ENCODE assay signal across 8 cellular contexts in genomic region chr22:50202130-50202671, GRCh38. TPM values are rescaled to one million over a fixed set of nuclear protein-coding genes. Genes with fewer than 3 reads are reported as not detected.
DNase-seq lines count a peak whose midpoint lies in the region; ATAC-seq, FAIRE-seq and TF ChIP-seq lines count a peak whose summit lies in the region.

No MANE protein-coding gene starts in this region.

- ATAC-seq in activated B cell treated with CpG ODN at 0.5 μM for 24 hours (ENCODE audit: low read depth), result no peak

- WGBS in small intestine, 3 donors, result 15 to 48% (median 44%) methylated on average over 13 of the region's 13 CpGs

- H3K4me3 Mint-ChIP-seq in activated B cell treated with CpG ODN at 0.5 μM for 24 hours, result peak overlapping the region; percentile 85

- H3K4me3 ChIP-seq in HEK293 (ENCODE audit: low read depth, low read length) (peak overlapping the region; percentile 68), iPS-15b (ENCODE audit: low read depth, low read length) (peak overlapping the region; percentile 62), small intestine (ENCODE audit: low read depth in 1 of 2, low read length in 2 of 2) (peak overlapping the region; percentile 70 to 93)

- CTCF ChIA-PET in HEK293 (lab: Yijun Ruan, JAX), result interaction anchor here (0.7 kb wide), 1 partner anchor 76 kb away, joined by 4 read pairs; no protein-coding TSS in a partner anchor
- CTCF ChIA-PET in activated B cell treated with CpG ODN at 0.5 μM for 24 hours (lab: Charles Lee), result interaction anchor here (1.0 kb wide), 1 partner anchor 12 kb away, joined by 3 read pairs; no protein-coding TSS in a partner anchor

- no peak for FAIRE-seq in small intestine (lab: Jason Lieb, UNC)
- no peak for FAIRE-seq in HTR-8/SVneo (lab: Jason Lieb, UNC)

- H3K36me3 ChIP-seq in HEK293 (ENCODE audit: control insufficient read depth in 2 of 2, insufficient read depth in 1 of 2, low read length in 2 of 2), result peaks cover 20 to 65% of the 10 kb centered on the region in 2 experiments
- peaks cover 11% of the 10 kb centered on the region for H3K36me3 ChIP-seq in iPS-15b (ENCODE audit: control insufficient read depth, insufficient read depth, low read length)
- peaks cover 4 to 5% of the 10 kb centered on the region in 2 donors for H3K36me3 ChIP-seq in small intestine (ENCODE audit: control insufficient read depth in 2 of 2, insufficient read depth in 2 of 2, low read length in 2 of 2)

- peak overlapping the region; percentile 89; the same call in 1 of the 2 replicates for H3K27ac ChIP-seq in HEK293 (ENCODE audit: extremely low read depth, low read depth, low read length)
- no peak overlapping the region for H3K27ac ChIP-seq in small intestine (ENCODE audit: low read depth in 1 of 2, low read length in 1 of 2)

- no peaks in the 10 kb centered on the region for H3K9me3 Mint-ChIP-seq in activated B cell treated with CpG ODN at 0.5 μM for 24 hours

- H3K27ac Mint-ChIP-seq in activated B cell treated with CpG ODN at 0.5 μM for 24 hours, result peak overlapping the region; percentile 35

- H3K9ac ChIP-seq in iPS-15b (ENCODE audit: low read depth, low read length), result peak overlapping the region; percentile 70

- POLR2A ChIA-PET in HEK293 (lab: Yijun Ruan, JAX) (interaction anchor here (1.2 kb wide), 1 partner anchor 11 kb away, joined by 4 read pairs; no protein-coding TSS in a partner anchor), activated B cell treated with CpG ODN at 0.5 μM for 24 hours (lab: Charles Lee) (interaction anchor here (4.9 kb wide), 1 partner anchor 11 kb away, joined by 72 read pairs; no protein-coding TSS in a partner anchor)

- peaks cover 34% of the 10 kb centered on the region for H3K4me1 Mint-ChIP-seq in activated B cell treated with CpG ODN at 0.5 μM for 24 hours

- DNase-seq in activated B cell treated with CpG ODN at 0.5 μM for 24 hours (no peak), small intestine (no peak), HTR-8/SVneo (ENCODE audit: insufficient read length, low spot score) (no peak), DMS153 (lab: John Stamatoyannopoulos, UW) (no peak), MV-4-11 (lab: John Stamatoyannopoulos, UW) (no peak), Kasumi-1 (lab: John Stamatoyannopoulos, UW) (no peak)

- no peak for TF ChIP-seq CTCF in HEK293 (tag by site-specific recombination; IDR thresholded peaks at IDR 0.05)
- no peak for TF ChIP-seq CTCF in activated B cell treated with CpG ODN at 0.5 μM for 24 hours (IDR thresholded peaks at IDR 0.05)

- H3K9me3 ChIP-seq in HEK293 (ENCODE audit: control insufficient read depth, insufficient read depth, low read depth, low read length) (no peaks in the 10 kb centered on the region), iPS-15b (ENCODE audit: control insufficient read depth, insufficient read depth, low read length) (no peaks in the 10 kb centered on the region), small intestine (ENCODE audit: control insufficient read depth, low read depth) (no peaks in the 10 kb centered on the region)

- intact Hi-C loops in activated B cell treated with CpG ODN at 0.5 μM for 24 hours (cut with micrococcal nuclease), result loop anchor here (10.0 kb wide), 2 partner anchors 187 to 347 kb away; partner anchors contain the start of genes IL17REL and ZBED4

- H3K27me3 ChIP-seq in iPS-15b (ENCODE audit: control insufficient read depth, insufficient read depth, low read length) (no peaks in the 10 kb centered on the region), small intestine (ENCODE audit: control insufficient read depth in 2 of 2, insufficient read depth in 2 of 2, low read length in 2 of 2) (no peaks in the 10 kb centered on the region)

- no peaks in the 10 kb centered on the region for H3K27me3 Mint-ChIP-seq in activated B cell treated with CpG ODN at 0.5 μM for 24 hours

- H3K4me1 ChIP-seq in HEK293 (ENCODE audit: control insufficient read depth, insufficient read depth, low read length), result peaks cover 5% of the 10 kb centered on the region; the same call in 1 of the 2 replicates
- no peaks in the 10 kb centered on the region for H3K4me1 ChIP-seq in iPS-15b (ENCODE audit: control insufficient read depth, insufficient read depth, low read length)
- peaks cover 0 to 5% of the 10 kb centered on the region in 2 donors for H3K4me1 ChIP-seq in small intestine (ENCODE audit: control insufficient read depth in 2 of 2, insufficient read depth in 1 of 2, low read depth in 1 of 2, low read length in 1 of 2)

- peaks cover 35% of the 10 kb centered on the region for H3K36me3 Mint-ChIP-seq in activated B cell treated with CpG ODN at 0.5 μM for 24 hours (ENCODE audit: low read depth)

TF ChIP-seq in HEK293, 187 proteins besides CTCF, POLR2A, EP300 and RAD21:
- TF ChIP-seq ZBTB48 (tag by site-specific recombination; IDR thresholded peaks at IDR 0.05), result 0 out of 2 replicates have a peak, but pooled peaks have one; percentile 22
- TF ChIP-seq, protein P1, sequence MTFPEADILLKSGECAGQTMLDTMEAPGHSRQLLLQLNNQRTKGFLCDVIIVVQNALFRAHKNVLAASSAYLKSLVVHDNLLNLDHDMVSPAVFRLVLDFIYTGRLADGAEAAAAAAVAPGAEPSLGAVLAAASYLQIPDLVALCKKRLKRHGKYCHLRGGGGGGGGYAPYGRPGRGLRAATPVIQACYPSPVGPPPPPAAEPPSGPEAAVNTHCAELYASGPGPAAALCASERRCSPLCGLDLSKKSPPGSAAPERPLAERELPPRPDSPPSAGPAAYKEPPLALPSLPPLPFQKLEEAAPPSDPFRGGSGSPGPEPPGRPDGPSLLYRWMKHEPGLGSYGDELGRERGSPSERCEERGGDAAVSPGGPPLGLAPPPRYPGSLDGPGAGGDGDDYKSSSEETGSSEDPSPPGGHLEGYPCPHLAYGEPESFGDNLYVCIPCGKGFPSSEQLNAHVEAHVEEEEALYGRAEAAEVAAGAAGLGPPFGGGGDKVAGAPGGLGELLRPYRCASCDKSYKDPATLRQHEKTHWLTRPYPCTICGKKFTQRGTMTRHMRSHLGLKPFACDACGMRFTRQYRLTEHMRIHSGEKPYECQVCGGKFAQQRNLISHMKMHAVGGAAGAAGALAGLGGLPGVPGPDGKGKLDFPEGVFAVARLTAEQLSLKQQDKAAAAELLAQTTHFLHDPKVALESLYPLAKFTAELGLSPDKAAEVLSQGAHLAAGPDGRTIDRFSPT (tag by site-specific recombination; IDR thresholded peaks at IDR 0.05), result no peak

RNA-seq across cellular contexts. Expression of gene SELENOO, which starts 1.4 kb away (rescaled TPM):
- total RNA-seq in activated B cell treated with CpG ODN at 0.5 μM for 24 hours, result 33.9 and 39.0 TPM in 2 replicates
- polyA plus RNA-seq in small intestine, result 10 to 100 TPM; 23.6 to 94.6 (median 90.8) TPM

RNA-seq across cellular contexts. Expression of gene TRABD, which starts 16.5 kb away (rescaled TPM):
- total RNA-seq in activated B cell treated with CpG ODN at 0.5 μM for 24 hours, result 80.6 and 86.4 TPM in 2 replicates
- polyA plus RNA-seq in small intestine, result 10 to 100 TPM; 63.1 to 84.6 (median 70.8) TPM

RNA-seq across cellular contexts. Expression of gene PANX2, which starts 31.7 kb away (rescaled TPM):
- 0.27 and 0.44 TPM in 2 replicates for total RNA-seq in activated B cell treated with CpG ODN at 0.5 μM for 24 hours
- under 1 TPM in 1 of 3 donors, not detected in 2; 0.36 TPM for polyA plus RNA-seq in small intestine

RNA-seq across cellular contexts. Expression of gene TUBGCP6, which starts 42.6 kb away (rescaled TPM):
- 87.5 and 103 TPM in 2 replicates for total RNA-seq in activated B cell treated with CpG ODN at 0.5 μM for 24 hours
- polyA plus RNA-seq in small intestine, result 10 to 100 TPM; 23.0 to 55.5 (median 44.6) TPM

RNA-seq across cellular contexts. Expression of gene HDAC10, which starts 48.9 kb away (rescaled TPM):
- total RNA-seq in activated B cell treated with CpG ODN at 0.5 μM for 24 hours, result 65.0 and 68.2 TPM in 2 replicates
- polyA plus RNA-seq in small intestine, result 10 to 100 TPM; 15.9 to 27.6 (median 27.5) TPM
